1 cellular context compared by ENCODE assay signal in genomic region chr7:23472556-23472955, GRCh38.
TF ChIP-seq lines count a peak whose summit lies in the region.

No MANE protein-coding gene starts in this region.

TF ChIP-seq in K562, 482 proteins besides CTCF, POLR2A, EP300 and RAD21:
- TF ChIP-seq ZNF444 (CRISPR knock-in tag; IDR thresholded peaks at IDR 0.05) (0 out of 2 replicates have a peak, but pooled peaks have one; percentile 23), MAFF (IDR thresholded peaks at IDR 0.05; ENCODE audit: low read length) (no peak), ADNP (tag; IDR thresholded peaks at IDR 0.05) (0 out of 2 replicates have a peak, but pooled peaks have one; percentile 1), ZBTB11 (CRISPR knock-in tag; IDR thresholded peaks at IDR 0.05) (0 out of 6 replicates have a peak, but pooled peaks of 1 of the 3 experiments have one; percentile 16), FOXM1 (IDR thresholded peaks at IDR 0.05; ENCODE audit: low read depth) (no peak), FOXM1 (CRISPR knock-in tag; IDR thresholded peaks at IDR 0.05; ENCODE audit: low read depth) (no peak), SMAD4 (CRISPR knock-in tag; conservative IDR thresholded peaks at IDR 0.05) (no peak), TAF7 (tag; IDR thresholded peaks at IDR 0.05) (no peak), ESRRA (IDR thresholded peaks at IDR 0.05; ENCODE audit: borderline replicate concordance, low read depth) (no peak), MLX (CRISPR knock-in tag; conservative IDR thresholded peaks at IDR 0.05) (0 out of 4 replicates have a peak, but pooled peaks of 1 of the 2 experiments have one; percentile 31), ZNF175 (CRISPR knock-in tag; IDR thresholded peaks at IDR 0.05; ENCODE audit: low read depth) (0 out of 2 replicates have a peak, but pooled peaks have one; percentile 12), THAP12 (CRISPR knock-in tag; IDR thresholded peaks at IDR 0.05) (no peak), HSF4 (CRISPR knock-in tag; IDR thresholded peaks at IDR 0.05; ENCODE audit: borderline replicate concordance) (no peak), ZC3H8 (IDR thresholded peaks at IDR 0.05) (no peak), VEZF1 (CRISPR knock-in tag; IDR thresholded peaks at IDR 0.05) (no peak), ZNF347 (CRISPR knock-in tag; IDR thresholded peaks at IDR 0.05; ENCODE audit: low read depth) (no peak), HIVEP1 (CRISPR knock-in tag; IDR thresholded peaks at IDR 0.05) (no peak)
